1 cellular context compared by ENCODE assay signal in the genomic region with DNA sequence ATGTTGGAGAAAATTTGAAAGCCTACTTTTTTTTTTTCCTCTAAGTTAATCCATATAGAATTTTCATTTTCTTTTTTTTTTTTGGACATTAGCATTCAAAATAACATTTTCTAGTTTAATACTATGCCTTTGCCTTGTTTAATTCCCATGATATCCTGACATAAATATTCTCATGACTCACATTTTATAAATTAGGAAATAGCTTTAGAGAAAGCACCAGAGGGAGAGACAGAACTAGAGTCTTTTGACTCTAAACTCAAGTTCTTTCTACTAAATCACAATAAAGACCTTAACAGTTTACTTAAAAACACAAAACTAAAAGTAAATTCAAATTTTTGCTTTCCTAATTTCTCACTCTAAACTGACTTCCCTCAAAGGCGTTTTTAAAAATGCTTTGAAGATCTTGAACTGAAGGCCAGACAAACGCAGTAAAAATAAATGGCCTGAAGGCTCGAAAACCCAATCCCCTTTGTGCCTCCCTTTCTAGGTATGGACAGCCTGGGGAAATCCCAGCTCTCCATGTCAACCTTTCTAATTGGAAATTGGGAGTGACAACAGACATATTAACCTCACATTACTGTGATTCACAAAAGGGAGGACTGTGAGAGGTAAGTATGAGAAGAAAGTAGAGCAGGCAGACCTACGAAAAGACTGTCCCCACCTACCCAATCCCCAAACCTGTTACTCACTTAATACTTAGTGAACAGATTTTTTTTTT.
TF ChIP-seq lines count a peak whose summit lies in the region.

No MANE protein-coding gene starts in this region.

TF ChIP-seq in GM23338, 12 proteins besides CTCF, POLR2A, EP300 and RAD21 (continued from another document):
- TF ChIP-seq, protein P1, sequence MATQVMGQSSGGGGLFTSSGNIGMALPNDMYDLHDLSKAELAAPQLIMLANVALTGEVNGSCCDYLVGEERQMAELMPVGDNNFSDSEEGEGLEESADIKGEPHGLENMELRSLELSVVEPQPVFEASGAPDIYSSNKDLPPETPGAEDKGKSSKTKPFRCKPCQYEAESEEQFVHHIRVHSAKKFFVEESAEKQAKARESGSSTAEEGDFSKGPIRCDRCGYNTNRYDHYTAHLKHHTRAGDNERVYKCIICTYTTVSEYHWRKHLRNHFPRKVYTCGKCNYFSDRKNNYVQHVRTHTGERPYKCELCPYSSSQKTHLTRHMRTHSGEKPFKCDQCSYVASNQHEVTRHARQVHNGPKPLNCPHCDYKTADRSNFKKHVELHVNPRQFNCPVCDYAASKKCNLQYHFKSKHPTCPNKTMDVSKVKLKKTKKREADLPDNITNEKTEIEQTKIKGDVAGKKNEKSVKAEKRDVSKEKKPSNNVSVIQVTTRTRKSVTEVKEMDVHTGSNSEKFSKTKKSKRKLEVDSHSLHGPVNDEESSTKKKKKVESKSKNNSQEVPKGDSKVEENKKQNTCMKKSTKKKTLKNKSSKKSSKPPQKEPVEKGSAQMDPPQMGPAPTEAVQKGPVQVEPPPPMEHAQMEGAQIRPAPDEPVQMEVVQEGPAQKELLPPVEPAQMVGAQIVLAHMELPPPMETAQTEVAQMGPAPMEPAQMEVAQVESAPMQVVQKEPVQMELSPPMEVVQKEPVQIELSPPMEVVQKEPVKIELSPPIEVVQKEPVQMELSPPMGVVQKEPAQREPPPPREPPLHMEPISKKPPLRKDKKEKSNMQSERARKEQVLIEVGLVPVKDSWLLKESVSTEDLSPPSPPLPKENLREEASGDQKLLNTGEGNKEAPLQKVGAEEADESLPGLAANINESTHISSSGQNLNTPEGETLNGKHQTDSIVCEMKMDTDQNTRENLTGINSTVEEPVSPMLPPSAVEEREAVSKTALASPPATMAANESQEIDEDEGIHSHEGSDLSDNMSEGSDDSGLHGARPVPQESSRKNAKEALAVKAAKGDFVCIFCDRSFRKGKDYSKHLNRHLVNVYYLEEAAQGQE (IDR thresholded peaks at IDR 0.05; ENCODE audit: unreplicated experiment): no peak
- no peak for TF ChIP-seq ZNF331 (CRISPR knock-in tag; IDR thresholded peaks at IDR 0.05; ENCODE audit: low read depth)
